Comparison of ENCODE assay signal across 12 cellular contexts in genomic region chr2:229725716-229726346, GRCh38. TPM values are rescaled to one million over a fixed set of nuclear protein-coding genes. Genes with fewer than 3 reads are reported as not detected.
DNase-seq lines count a peak whose midpoint lies in the region; TF ChIP-seq lines count a peak whose summit lies in the region.
"Had no signal": no experiment of that assay in that cellular context is flagged by ENCODE, and none has a peak within 500 bp of the region (broad histone marks: within the 10 kb centered on the region; RNA-seq: fewer than 3 reads in every experiment).

No MANE protein-coding gene starts in this region.

- H3K4me3 ChIP-seq in AG09309 (ENCODE audit: control insufficient read depth, low read depth, low read length) (no peak overlapping the region), HFF-Myc (replicated peaks; ENCODE audit: low read depth, low read length) (no peak overlapping the region), fibroblast of villous mesenchyme (ENCODE audit: low read depth, low read length) (no peak overlapping the region)

- in situ Hi-C loops in SK-MEL-5 (cut with HindIII; ENCODE audit: low pct_unique_long_range_greater_than_20kb, low sequenced_read_pairs), result no loop called here
- in situ Hi-C loops in GM13977 (cut with MboI; ENCODE audit: low pct_unique_long_range_greater_than_20kb, low sequenced_read_pairs, unreplicated experiment), result no loop called here

- TF ChIP-seq CTCF in AG09309 (IDR thresholded peaks at IDR 0.05; ENCODE audit: control insufficient read depth, insufficient read depth, low read depth, low read length, missing control alignments) (no peak), HFF-Myc (IDR thresholded peaks at IDR 0.05; ENCODE audit: low read depth, low read length, missing control alignments) (no peak), fibroblast of villous mesenchyme (IDR thresholded peaks at IDR 0.05; ENCODE audit: insufficient read depth, low read depth, low read length) (no peak), GM13977 (IDR thresholded peaks at IDR 0.05; ENCODE audit: extremely low read depth, insufficient read depth, missing control alignments) (no peak)

- DNase-seq in AG09309 (ENCODE audit: low read depth), result peak; percentile 31
- DNase-seq in HFF-Myc (ENCODE audit: extremely low read depth, low read depth), result peak; percentile 32
- peak; percentile 94 for DNase-seq in SK-MEL-5 (ENCODE audit: low read depth, low spot score)
- peak; percentile 79 for DNase-seq in fibroblast of villous mesenchyme (ENCODE audit: low read depth)
- no peak for DNase-seq in GM13977 (ENCODE audit: low spot score)
- no peak for DNase-seq in NCI-H1092 treated with DMSO at 0.1 percent for 48 hours (lab: John Stamatoyannopoulos, UW)
- no peak for DNase-seq in NCI-H524 (lab: John Stamatoyannopoulos, UW)
- no peak for DNase-seq in activated gamma-delta T cell treated with Interleukin-2 at 50 U/mL for 16 hours
- DNase-seq: activated T-cell treated with anti-CD3 and anti-CD28 coated beads, Interleukin-2, amount 50 U/mL, for 72 hours; Caco-2; naive thymus-derived CD8-positive, alpha-beta T cell; NCI-H446 treated with DMSO at 0.1 percent for 48 hours had no signal

RNA-seq across cellular contexts. Expression of gene DNER, which starts 11.5 kb away (rescaled TPM):
- total RNA-seq in SK-MEL-5 (2014; rRNA removed; shearing (Covaris generic)), result 32.9 and 34.3 TPM in 2 replicates
- polyA plus RNA-seq in SK-MEL-5 (2015; cell fraction: cytosol; rRNA removed), result 170 and 210 TPM in 2 replicates
- 26.2 and 31.7 TPM in 2 replicates for polyA plus RNA-seq in SK-MEL-5 (2015; cell fraction: nucleus; rRNA removed)
- total RNA-seq in fibroblast of villous mesenchyme, result 0.32 and 0.86 TPM in 2 replicates
- total RNA-seq: activated T-cell treated with anti-CD3 and anti-CD28 coated beads, Interleukin-2, amount 50 U/mL, for 72 hours; Caco-2; naive thymus-derived CD8-positive, alpha-beta T cell had no signal
- polyA plus RNA-seq: naive thymus-derived CD8-positive, alpha-beta T cell had no signal

Comparison
In these comparisons a context has a peak if more than half of its experiments do, and no peak if none do; other contexts are left out.
1. DNase-seq: peak in AG09309 (single experiment), HFF-Myc (single experiment), SK-MEL-5 (single experiment) and fibroblast of villous mesenchyme (single experiment); none in GM13977 (single experiment), NCI-H1092 treated with DMSO at 0.1 percent for 48 hours (single experiment), NCI-H524 (0 of 2) and activated gamma-delta T cell treated with Interleukin-2 at 50 U/mL for 16 hours (single experiment).
2. RNA of gene DNER, which starts 11.5 kb away (total RNA-seq): 32.9 to 34.3 TPM in SK-MEL-5; 0.32 to 0.86 TPM in fibroblast of villous mesenchyme; every median in the first group is over 10 times any median in the second.